In genomic region chr4:165654556-165654955, GRCh38 we compare ENCODE assay signal across 1 cellular context.
TF ChIP-seq lines count a peak whose summit lies in the region.

No MANE protein-coding gene starts in this region.

TF ChIP-seq in HepG2, 621 proteins besides CTCF, POLR2A, EP300 and RAD21 (continued from another document and continues in another):
- TF ChIP-seq ZNF746 (CRISPR knock-in tag; IDR thresholded peaks at IDR 0.05), result no peak
- TF ChIP-seq TARDBP (CRISPR knock-in tag; IDR thresholded peaks at IDR 0.05), result no peak
- no peak for TF ChIP-seq E2F5 (CRISPR knock-in tag; conservative IDR thresholded peaks at IDR 0.05)
- no peak for TF ChIP-seq MZF1 (CRISPR knock-in tag; IDR thresholded peaks at IDR 0.05; ENCODE audit: borderline replicate concordance)
- TF ChIP-seq ARID4A (CRISPR knock-in tag; IDR thresholded peaks at IDR 0.05; ENCODE audit: borderline replicate concordance), result no peak
- no peak for TF ChIP-seq ZNF414 (CRISPR knock-in tag; IDR thresholded peaks at IDR 0.05)
- TF ChIP-seq ZSCAN25 (CRISPR knock-in tag; IDR thresholded peaks at IDR 0.05), result no peak
- TF ChIP-seq FOXP4 (CRISPR knock-in tag; IDR thresholded peaks at IDR 0.05), result peak; percentile 44; the same call in 1 of the 2 replicates
- TF ChIP-seq AKNA (CRISPR knock-in tag; IDR thresholded peaks at IDR 0.05; ENCODE audit: borderline replicate concordance), result no peak
- no peak for TF ChIP-seq BCL6 (CRISPR knock-in tag; IDR thresholded peaks at IDR 0.05)
- peak; percentile 85 for TF ChIP-seq HNF4A (CRISPR knock-in tag; IDR thresholded peaks at IDR 0.05)
- TF ChIP-seq ZNF367 (CRISPR knock-in tag; IDR thresholded peaks at IDR 0.05; ENCODE audit: borderline replicate concordance), result no peak
- TF ChIP-seq MTERF4 (CRISPR knock-in tag; IDR thresholded peaks at IDR 0.05), result no peak
- no peak for TF ChIP-seq ZXDC (CRISPR knock-in tag; IDR thresholded peaks at IDR 0.05)
- TF ChIP-seq ZBTB25 (CRISPR knock-in tag; IDR thresholded peaks at IDR 0.05), result no peak
- no peak for TF ChIP-seq KLF9 (CRISPR knock-in tag; IDR thresholded peaks at IDR 0.05; ENCODE audit: low read depth)
- TF ChIP-seq ZNF75D (CRISPR knock-in tag; IDR thresholded peaks at IDR 0.05; ENCODE audit: borderline replicate concordance), result no peak
- peak; percentile 73; the same call in 1 of the 2 replicates for TF ChIP-seq AHDC1 (CRISPR knock-in tag; IDR thresholded peaks at IDR 0.05; ENCODE audit: borderline replicate concordance)
- peak; percentile 21 for TF ChIP-seq TEAD3 (CRISPR knock-in tag; optimal IDR thresholded peaks at IDR 0.05; ENCODE audit: borderline replicate concordance)
